29 cellular contexts compared by ENCODE assay signal in genomic region chr6:7763896-7764295, GRCh38. TPM values are rescaled to one million over a fixed set of nuclear protein-coding genes. Genes with fewer than 3 reads are reported as not detected.
DNase-seq lines count a peak whose midpoint lies in the region; ATAC-seq, FAIRE-seq and TF ChIP-seq lines count a peak whose summit lies in the region.
"Had no signal": no experiment of that assay in that cellular context is flagged by ENCODE, and none has a peak within 500 bp of the region (broad histone marks: within the 10 kb centered on the region; RNA-seq: fewer than 3 reads in every experiment).

No MANE protein-coding gene starts in this region.

- intact Hi-C loops in Right ventricle myocardium inferior (cut with DNase I), result no loop called here
- intact Hi-C loops in right cardiac atrium (cut with DNase I), result no loop called here
- intact Hi-C loops in endothelial cell of umbilical vein (cut with micrococcal nuclease), result no loop called here
- intact Hi-C loops in upper lobe of right lung (cut with DNase I), result no loop called here
- intact Hi-C loops in Caco-2 (cut with micrococcal nuclease; ENCODE audit: unreplicated experiment), result no loop called here

- H4K20me1 ChIP-seq in endothelial cell of umbilical vein (replicated peaks; ENCODE audit: control insufficient read depth, extremely low read depth, insufficient read depth, low read length), result peaks cover 25% of the 10 kb centered on the region

- H3K9me1 ChIP-seq in endothelial cell of umbilical vein (replicated peaks; ENCODE audit: control insufficient read depth, extremely low read depth, insufficient read depth, low read length), result no peaks in the 10 kb centered on the region

- ATAC-seq in Right ventricle myocardium inferior (peak; percentile 67), right cardiac atrium (no peak), upper lobe of right lung (peak; percentile 45)
- ATAC-seq in effector memory CD8-positive, alpha-beta T cell (replicated peaks), result no peak
- ATAC-seq: A549; activated CD4-positive, CD25-positive, alpha-beta regulatory T cell treated with anti-CD3 and anti-CD28 coated beads, Interleukin-2, amount 50 U/mL, for 24 hours; GM12878 had no signal

- H3K27me3 ChIP-seq in right cardiac atrium (ENCODE audit: control insufficient read depth, insufficient read depth), result no peaks in the 10 kb centered on the region
- H3K27me3 ChIP-seq in endothelial cell of umbilical vein (ENCODE audit: control insufficient read depth in 2 of 2, insufficient read depth in 2 of 2, low read length in 2 of 2), result no peaks in the 10 kb centered on the region
- no peaks in the 10 kb centered on the region for H3K27me3 ChIP-seq in upper lobe of right lung
- no peaks in the 10 kb centered on the region for H3K27me3 ChIP-seq in Caco-2 (replicated peaks; ENCODE audit: control insufficient read depth, insufficient read depth, low read length)
- H3K27me3 ChIP-seq in MG63, result no peaks in the 10 kb centered on the region
- H3K27me3 ChIP-seq: upper lobe of left lung had no signal

- no peaks in the 10 kb centered on the region for H3K36me3 Mint-ChIP-seq in Caco-2 (ENCODE audit: insufficient read depth, unreplicated experiment)
- H3K36me3 Mint-ChIP-seq in effector memory CD8-positive, alpha-beta T cell (ENCODE audit: insufficient read depth), result no peaks in the 10 kb centered on the region
- H3K36me3 Mint-ChIP-seq: activated CD4-positive, alpha-beta memory T cell treated with anti-CD3 and anti-CD28 coated beads for 36 hours; activated naive CD8-positive, alpha-beta T cell had no signal

- H3K27ac Mint-ChIP-seq in Caco-2 (ENCODE audit: unreplicated experiment), result no peak overlapping the region
- no peak overlapping the region for H3K27ac Mint-ChIP-seq in effector memory CD8-positive, alpha-beta T cell
- H3K27ac Mint-ChIP-seq: activated CD4-positive, alpha-beta memory T cell treated with anti-CD3 and anti-CD28 coated beads for 36 hours; activated naive CD8-positive, alpha-beta T cell; dendritic cell treated with granulocyte-macrophage colony-stimulating factor and Interleukin-4, amounts not matched to agents 40 ng/mL and 50 ng/mL, for 4 days; H9 had no signal

- FAIRE-seq in endothelial cell of umbilical vein (lab: Jason Lieb, UNC), result no peak
- FAIRE-seq: A549, endometrium, GM12878, keratinocyte had no signal

- H3K9me3 ChIP-seq in right cardiac atrium (ENCODE audit: control insufficient read depth, low read length), result no peaks in the 10 kb centered on the region
- no peaks in the 10 kb centered on the region for H3K9me3 ChIP-seq in endothelial cell of umbilical vein (replicated peaks; ENCODE audit: control insufficient read depth, insufficient read depth, low read length)
- no peaks in the 10 kb centered on the region for H3K9me3 ChIP-seq in upper lobe of right lung
- no peaks in the 10 kb centered on the region for H3K9me3 ChIP-seq in Caco-2
- H3K9me3 ChIP-seq in MG63, result no peaks in the 10 kb centered on the region
- H3K9me3 ChIP-seq: A549, BE2C, neutrophil, psoas muscle, upper lobe of left lung had no signal

- DNase-seq in Right ventricle myocardium inferior (ENCODE audit: missing footprints) (no peak), right cardiac atrium (no peak), NCI-H345 (lab: John Stamatoyannopoulos, UW) (peak; percentile 70), endothelial cell of umbilical vein (ENCODE audit: low read depth, low spot score) (no peak), upper lobe of right lung (no peak), Caco-2 (no peak), MG63 (no peak)
- no peak for DNase-seq in effector memory CD8-positive, alpha-beta T cell
- DNase-seq: activated CD4-positive, alpha-beta memory T cell treated with anti-CD3 and anti-CD28 coated beads for 36 hours; aorta; BE2C; central memory CD4-positive, alpha-beta T cell; H9; NCI-H1930; NCI-H526 treated with DMSO at 0.1 percent for 48 hours; stimulated activated CD4-positive, alpha-beta T cell treated with anti-CD3 and anti-CD28 coated beads, Interleukin-1b, Interleukin-23, amount 100 ng/mL, for 48 hours; T-helper 1 cell had no signal

- H3K36me3 ChIP-seq in endothelial cell of umbilical vein (ENCODE audit: control insufficient read depth in 2 of 2, extremely low read depth in 1 of 2, insufficient read depth in 2 of 2, low read length in 2 of 2) (peaks cover 44 to 49% of the 10 kb centered on the region in 2 experiments), upper lobe of right lung (no peaks in the 10 kb centered on the region), Caco-2 (ENCODE audit: control insufficient read depth, insufficient read depth, low read length) (no peaks in the 10 kb centered on the region), MG63 (no peaks in the 10 kb centered on the region)
- H3K36me3 ChIP-seq: BE2C, neutrophil had no signal

- peak; percentile 35 for TF ChIP-seq POLR2A in endothelial cell of umbilical vein (IDR thresholded peaks at IDR 0.05; ENCODE audit: low read depth, low read length)

- dilution Hi-C loops in endothelial cell of umbilical vein (cut with MboI; ENCODE audit: extremely low pct_ligation_motif_present, low sequenced_read_pairs), result no loop called here

- no peak overlapping the region for H3K9ac ChIP-seq in endothelial cell of umbilical vein (replicated peaks; ENCODE audit: extremely low read depth, insufficient read depth, low read length)
- H3K9ac ChIP-seq: KMS-11 had no signal

- H3K79me2 ChIP-seq in endothelial cell of umbilical vein (ENCODE audit: control insufficient read depth, insufficient read depth, low read length), result peaks cover 98% of the 10 kb centered on the region

- 77% methylated on average over 9 of the region's 9 CpGs for WGBS in right cardiac atrium

- TF ChIP-seq CTCF in endothelial cell of umbilical vein (IDR thresholded peaks at IDR 0.05; ENCODE audit: extremely low read depth in 1 of 2, insufficient read depth in 1 of 2, low read depth in 1 of 2, low read length in 2 of 2), result no peak
- TF ChIP-seq CTCF in upper lobe of right lung (IDR thresholded peaks at IDR 0.05), result no peak
- TF ChIP-seq CTCF in Caco-2 (IDR thresholded peaks at IDR 0.05; ENCODE audit: insufficient read depth in 1 of 2, low read depth in 1 of 2, low read length in 1 of 2, severe bottlenecking in 1 of 2, unreplicated experiment in 1 of 2), result no peak

- no peak overlapping the region for H3K27ac ChIP-seq in right cardiac atrium (ENCODE audit: low read length)
- H3K27ac ChIP-seq in endothelial cell of umbilical vein (ENCODE audit: insufficient read depth, low read depth, low read length), result no peak overlapping the region
- no peak overlapping the region for H3K27ac ChIP-seq in upper lobe of right lung
- H3K27ac ChIP-seq: A549, KMS-11, neutrophil, psoas muscle, upper lobe of left lung had no signal

- no peaks in the 10 kb centered on the region for H3K4me1 Mint-ChIP-seq in Caco-2 (ENCODE audit: low read depth, unreplicated experiment)
- no peaks in the 10 kb centered on the region for H3K4me1 Mint-ChIP-seq in effector memory CD8-positive, alpha-beta T cell (ENCODE audit: low read depth in 2 of 2)

- BruUV-seq in endothelial cell of umbilical vein (replicated peaks; lab: Mats Ljungman, UMichigan), result no TSS peak
- no TSS peak for BruUV-seq in Caco-2 (replicated peaks; lab: Mats Ljungman, UMichigan)

- peaks cover 3% of the 10 kb centered on the region for H3K27me3 Mint-ChIP-seq in Caco-2 (ENCODE audit: insufficient read depth, unreplicated experiment)
- H3K27me3 Mint-ChIP-seq in effector memory CD8-positive, alpha-beta T cell, result peaks cover 29 to 54% of the 10 kb centered on the region in 2 donors
- H3K27me3 Mint-ChIP-seq: dendritic cell treated with granulocyte-macrophage colony-stimulating factor and Interleukin-4, amounts not matched to agents 40 ng/mL and 50 ng/mL, for 4 days had no signal

- H3K4me3 Mint-ChIP-seq in Caco-2 (ENCODE audit: unreplicated experiment), result no peak overlapping the region
- H3K4me3 Mint-ChIP-seq in effector memory CD8-positive, alpha-beta T cell, result no peak overlapping the region
- H3K4me3 Mint-ChIP-seq: activated CD4-positive, alpha-beta memory T cell treated with anti-CD3 and anti-CD28 coated beads for 36 hours; activated naive CD8-positive, alpha-beta T cell; dendritic cell treated with granulocyte-macrophage colony-stimulating factor and Interleukin-4, amounts not matched to agents 40 ng/mL and 50 ng/mL, for 4 days; H9 had no signal

- POLR2A ChIA-PET in endothelial cell of umbilical vein (lab: Charles Lee), result no interaction called here
- POLR2A ChIA-PET in Caco-2 (lab: Charles Lee), result no interaction called here

- H3K9me3 Mint-ChIP-seq in Caco-2 (ENCODE audit: unreplicated experiment), result no peaks in the 10 kb centered on the region
- no peaks in the 10 kb centered on the region for H3K9me3 Mint-ChIP-seq in effector memory CD8-positive, alpha-beta T cell
- H3K9me3 Mint-ChIP-seq: activated CD4-positive, alpha-beta memory T cell treated with anti-CD3 and anti-CD28 coated beads for 36 hours; dendritic cell treated with granulocyte-macrophage colony-stimulating factor and Interleukin-4, amounts not matched to agents 40 ng/mL and 50 ng/mL, for 4 days had no signal

- CTCF ChIA-PET in endothelial cell of umbilical vein (lab: Charles Lee), result no interaction called here
- CTCF ChIA-PET in Caco-2 (lab: Charles Lee), result no interaction called here

- H3K4me3 ChIP-seq in right cardiac atrium (ENCODE audit: low read length) (no peak overlapping the region), endothelial cell of umbilical vein (replicated peaks in 1 of 3; ENCODE audit: insufficient read depth in 1 of 3, low read depth in 1 of 3, low read length in 3 of 3) (no peak overlapping the region), upper lobe of right lung (no peak overlapping the region), Caco-2 (ENCODE audit: low read depth, low read length) (no peak overlapping the region), MG63 (no peak overlapping the region)
- H3K4me3 ChIP-seq: A549, GM12878, lung, psoas muscle, upper lobe of left lung had no signal

- H3K4me2 ChIP-seq in endothelial cell of umbilical vein (ENCODE audit: insufficient read depth, low read length), result no peak overlapping the region
- H3K4me2 ChIP-seq: A549, KMS-11 had no signal

- H2AFZ ChIP-seq in endothelial cell of umbilical vein (ENCODE audit: low read depth, low read length), result no peak overlapping the region

- no peaks in the 10 kb centered on the region for H3K4me1 ChIP-seq in right cardiac atrium (ENCODE audit: control insufficient read depth, insufficient read depth, low read length)
- peaks cover 44% of the 10 kb centered on the region for H3K4me1 ChIP-seq in endothelial cell of umbilical vein (ENCODE audit: control insufficient read depth, extremely low read depth, insufficient read depth, low read length)
- H3K4me1 ChIP-seq in upper lobe of right lung, result no peaks in the 10 kb centered on the region
- H3K4me1 ChIP-seq in Caco-2, result no peaks in the 10 kb centered on the region
- H3K4me1 ChIP-seq: A549, BE2C, psoas muscle, upper lobe of left lung had no signal

RNA-seq across cellular contexts. Expression of gene BMP6, which starts 38.0 kb away (rescaled TPM):
- total RNA-seq in Right ventricle myocardium inferior, result 1.6 TPM
- total RNA-seq in right cardiac atrium, result 1 to 10 TPM; 2.3 to 4.7 (median 3.6) TPM
- 3.0 TPM for polyA plus RNA-seq in right cardiac atrium
- total RNA-seq in endothelial cell of umbilical vein, result 221 and 234 TPM in 2 replicates
- polyA plus RNA-seq in endothelial cell of umbilical vein, result 276 and 285 TPM in 2 replicates
- 243 and 254 TPM in 2 replicates for polyA plus RNA-seq in endothelial cell of umbilical vein (2011; cell fraction: cytosol; rRNA removed)
- 202 and 209 TPM in 2 replicates for polyA plus RNA-seq in endothelial cell of umbilical vein (2011; cell fraction: nucleus; rRNA removed)
- 157 and 189 TPM in 2 replicates for polyA plus RNA-seq in endothelial cell of umbilical vein (2012)
- 432 and 438 TPM in 2 replicates for polyA minus RNA-seq in endothelial cell of umbilical vein
- 42.2 TPM for polyA minus RNA-seq in endothelial cell of umbilical vein (2011; cell fraction: cytosol; rRNA and poly(A)+ RNA removed)
- polyA minus RNA-seq in endothelial cell of umbilical vein (2011; cell fraction: nucleus; rRNA and poly(A)+ RNA removed), result 249 and 278 TPM in 2 replicates
- 6.6 TPM for total RNA-seq in upper lobe of right lung
- 0.39 and 0.61 TPM in 2 replicates for total RNA-seq in Caco-2 (2022)
- 0.74 and 0.82 TPM in 2 replicates for total RNA-seq in MG63 (2014; rRNA removed; shearing (Covaris generic); ENCODE audit: low replicate concordance)

Comparison
In these comparisons a context has a peak if more than half of its experiments do, and no peak if none do; other contexts are left out.
1. ATAC-seq: peak in Right ventricle myocardium inferior (single experiment) and upper lobe of right lung (single experiment); none in right cardiac atrium (0 of 2) and effector memory CD8-positive, alpha-beta T cell (single experiment).
2. RNA of gene BMP6, which starts 38.0 kb away (total RNA-seq): 221 to 234 TPM in endothelial cell of umbilical vein; 6.6 TPM in upper lobe of right lung (single experiment), 2.3 to 4.7 TPM in right cardiac atrium, 1.6 TPM in Right ventricle myocardium inferior (single experiment), 0.74 to 0.82 TPM in MG63 and 0.39 to 0.61 TPM in Caco-2; every median in the first group is over 10 times any median in the second.